ENCODE assay signal across 22 cellular contexts in the genomic region with DNA sequence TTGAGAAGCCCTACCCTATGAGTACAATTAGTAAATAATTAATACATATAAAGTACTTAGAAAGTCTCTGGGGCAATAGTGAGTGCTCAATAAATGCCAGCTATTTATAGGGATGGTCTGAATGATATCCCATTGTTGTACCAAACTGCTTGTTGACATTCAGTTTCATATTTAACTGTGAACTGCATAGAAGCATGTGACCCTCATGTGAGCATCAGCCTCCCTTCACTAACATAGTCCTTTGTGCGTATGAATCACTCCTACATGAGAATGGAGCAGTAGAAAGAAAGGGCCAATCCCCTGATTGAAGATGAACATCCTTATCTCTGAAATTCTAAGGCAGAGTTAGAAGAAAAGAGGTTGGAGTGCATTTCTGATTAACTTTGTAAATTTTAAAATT.
"Had no signal": no experiment of that assay in that cellular context is flagged by ENCODE, and none has a peak within 500 bp of the region (broad histone marks: within the 10 kb centered on the region; RNA-seq: fewer than 3 reads in every experiment).

No MANE protein-coding gene starts in this region.

- H3K4me1 ChIP-seq: gastrocnemius medialis, pancreas, prostate gland had no signal

- H3K27me3 ChIP-seq: brain microvascular endothelial cell, gastrocnemius medialis, pancreas, right atrium auricular region, tibial nerve had no signal

- H3K9me3 ChIP-seq: gastrocnemius medialis, pancreas, prostate gland had no signal

- H3K36me3 ChIP-seq: brain microvascular endothelial cell, gastrocnemius medialis, pancreas, prostate gland, right atrium auricular region, spleen, tibial nerve had no signal

- DNase-seq: activated CD4-positive, alpha-beta memory T cell treated with anti-CD3 and anti-CD28 coated beads for 36 hours; activated CD4-positive, alpha-beta T cell treated with anti-CD3 and anti-CD28 coated beads, Interleukin-2, amount 10 ng/mL, durations not matched to agents 24 days and 14 days; activated CD4-positive, CD25-positive, alpha-beta regulatory T cell treated with anti-CD3 and anti-CD28 coated beads, Interleukin-2, amount 50 U/mL, for 72 hours; activated CD8-positive, alpha-beta memory T cell treated with anti-CD3 and anti-CD28 coated beads, Interleukin-2, amount 50 U/mL, for 4 hours; activated gamma-delta T cell treated with Interleukin-2 at 50 U/mL for 16 hours; activated naive CD4-positive, alpha-beta T cell treated with anti-CD3 and anti-CD28 coated beads, Interleukin-2, amount 50 U/mL, for 16 hours; activated T-cell treated with anti-CD3 and anti-CD28 coated beads, Interleukin-2, amount 50 U/mL, for 1 hour; amniotic stem cell; brain microvascular endothelial cell; caudate nucleus; gastrocnemius medialis; glutamatergic neuron; naive thymus-derived CD8-positive, alpha-beta T cell; nucleus accumbens; pancreas; spleen; stimulated activated naive CD4-positive, alpha-beta T cell; SW 1271; T1000 had no signal

- H3K27ac ChIP-seq: brain microvascular endothelial cell, gastrocnemius medialis, pancreas, prostate gland, right atrium auricular region, spleen, tibial nerve had no signal

- H3K4me3 ChIP-seq: gastrocnemius medialis, pancreas, prostate gland, right atrium auricular region, spleen, tibial nerve had no signal
